22 cellular contexts compared by ENCODE assay signal in the genomic region with DNA sequence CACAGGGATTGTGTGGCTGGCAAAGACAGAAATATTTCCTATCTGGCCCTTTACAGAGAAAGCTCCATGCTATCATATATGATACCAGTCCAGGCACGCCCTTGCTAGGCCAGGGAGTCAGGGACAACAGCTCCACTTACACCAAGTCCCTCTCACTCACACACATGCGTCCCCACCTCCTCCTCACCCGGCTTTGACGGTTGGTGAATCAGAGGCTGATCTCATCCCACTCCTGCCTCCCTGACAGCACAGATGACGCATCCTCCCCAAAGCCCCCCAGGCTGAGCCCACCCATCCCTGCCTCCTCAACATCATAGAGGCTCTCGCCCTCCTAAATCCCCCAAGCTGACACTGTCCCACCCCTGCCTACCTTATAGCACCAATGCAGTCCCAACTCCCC.
DNase-seq lines count a peak whose midpoint lies in the region; ATAC-seq, FAIRE-seq and TF ChIP-seq lines count a peak whose summit lies in the region.
"Had no signal": no experiment of that assay in that cellular context is flagged by ENCODE, and none has a peak within 500 bp of the region (broad histone marks: within the 10 kb centered on the region; RNA-seq: fewer than 3 reads in every experiment).

No MANE protein-coding gene starts in this region.

- TF ChIP-seq POLR2A in K562 (conservative IDR thresholded peaks at IDR 0.05) = no peak

- TF ChIP-seq EP300 in K562 (IDR thresholded peaks at IDR 0.05; ENCODE audit: low read length) = no peak

- H3K9me3 ChIP-seq in MG63 (no peaks in the 10 kb centered on the region), K562 (replicated peaks; ENCODE audit: control insufficient read depth, insufficient read depth, low read depth, low read length) (no peaks in the 10 kb centered on the region), osteoblast (ENCODE audit: low read depth, low read length) (no peaks in the 10 kb centered on the region), A673 (ENCODE audit: low read depth, low read length, poor library complexity, severe bottlenecking) (no peaks in the 10 kb centered on the region)
- H3K9me3 ChIP-seq: sigmoid colon had no signal

- H3K4me3 ChIP-seq in MG63 = no peak overlapping the region
- H3K4me3 ChIP-seq in K562 = no peak overlapping the region
- H3K4me3 ChIP-seq in osteoblast (ENCODE audit: insufficient read depth, low read length) = no peak overlapping the region
- H3K4me3 ChIP-seq in A673 (ENCODE audit: low read depth, low read length, poor library complexity, severe bottlenecking) = no peak overlapping the region
- H3K4me3 ChIP-seq: GM23338, lung, sigmoid colon had no signal

- H3K4me1 ChIP-seq in K562 (replicated peaks in 1 of 2; ENCODE audit: control insufficient read depth in 2 of 2, insufficient read depth in 2 of 2, low read length in 2 of 2) (no peaks in the 10 kb centered on the region), osteoblast (ENCODE audit: insufficient read depth, low read length) (no peaks in the 10 kb centered on the region), A673 (ENCODE audit: insufficient read depth, low read length, poor library complexity, severe bottlenecking) (peaks cover 6% of the 10 kb centered on the region)
- H3K4me1 ChIP-seq: sigmoid colon had no signal

- H3K9ac ChIP-seq in K562 (ENCODE audit: insufficient read depth in 1 of 2, low read depth in 2 of 2, low read length in 2 of 2) = no peak overlapping the region

- TF ChIP-seq CTCF in GM10248 (IDR thresholded peaks at IDR 0.05; ENCODE audit: control extremely low read depth, extremely low read depth, low read depth, missing control alignments) (no peak), K562 (IDR thresholded peaks at IDR 0.05 in 2 of 3, conservative IDR thresholded peaks at IDR 0.05 in 1 of 3; ENCODE audit: insufficient read depth in 2 of 3, low read depth in 1 of 3, low read length in 3 of 3) (no peak), osteoblast (IDR thresholded peaks at IDR 0.05; ENCODE audit: extremely low read depth, low read depth, low read length) (no peak), A673 (conservative IDR thresholded peaks at IDR 0.05; ENCODE audit: low read depth, low read length) (no peak)

- DNase-seq in GM10248 (ENCODE audit: extremely low spot score) (peak; percentile 4), MG63 (peak; percentile 30), K562 (ENCODE audit: extremely low read depth in 1 of 4, low spot score in 3 of 4) (no peak), osteoblast (ENCODE audit: insufficient read length, low spot score, missing footprints) (peak; percentile 62), A673 (ENCODE audit: low spot score) (no peak), 8988T (no peak)
- DNase-seq: activated CD4-positive, alpha-beta memory T cell treated with anti-CD3 and anti-CD28 coated beads for 36 hours; activated naive CD4-positive, alpha-beta T cell treated with anti-CD3 and anti-CD28 coated beads, Interleukin-2, amount 50 U/mL, for 16 hours; activated T-cell treated with anti-CD3 and anti-CD28 coated beads, Interleukin-2, amount 50 U/mL, for 4 hours; aorta; NCI-H146; NCI-H446; occipital lobe; sigmoid colon; WERI-Rb-1 had no signal

- CTCF ChIA-PET in GM10248 (lab: Yijun Ruan, JAX) = no interaction called here
- CTCF ChIA-PET in K562 (lab: Yijun Ruan, JAX; ENCODE audit: low intra/inter-chr PET ratio) = no interaction called here
- CTCF ChIA-PET in A673 (lab: Charles Lee) = no interaction called here

- peaks cover 3% of the 10 kb centered on the region; the same call in 1 of the 2 replicates for H3K27me3 ChIP-seq in MG63
- peaks cover 12 to 37% of the 10 kb centered on the region in 2 experiments; a peak in 4 of 5 replicates for H3K27me3 ChIP-seq in K562 (ENCODE audit: control insufficient read depth in 2 of 2, insufficient read depth in 2 of 2, low read length in 2 of 2)
- H3K27me3 ChIP-seq in osteoblast (ENCODE audit: insufficient read depth, low read length) = no peaks in the 10 kb centered on the region
- no peaks in the 10 kb centered on the region for H3K27me3 ChIP-seq in A673 (replicated peaks; ENCODE audit: insufficient read depth, low read depth, low read length, poor library complexity)
- H3K27me3 ChIP-seq: sigmoid colon had no signal

- in situ Hi-C loops in K562 (cut with MboI) = no loop called here

- ATAC-seq in K562 = no peak
- no peak for ATAC-seq in HG02840 (IDR thresholded peaks at IDR 0.05; ENCODE audit: low FRiP score, unreplicated experiment)
- ATAC-seq: activated T-cell treated with anti-CD3 and anti-CD28 coated beads, Interleukin-2, amount 50 U/mL, for 4 hours; GM23338; HepG2; Right ventricle myocardium inferior; stimulated activated effector memory CD8-positive, alpha-beta T cell treated with anti-CD3 and anti-CD28 coated beads, Interleukin-12 subunit alpha, Interleukin-12 subunit beta, amount 100 ng/mL, for 72 hours had no signal

- 3% methylated on average over 6 of the region's 6 CpGs for WGBS in K562 (ENCODE audit: insufficient coverage, low coverage, missing lambda C conversion rate)

- H3K4me2 ChIP-seq in K562 (ENCODE audit: insufficient read depth, low read length) (no peak overlapping the region), osteoblast (ENCODE audit: insufficient read depth, low read length) (no peak overlapping the region)
- H3K4me2 ChIP-seq: GM23338 had no signal

- H3K27ac ChIP-seq in K562 (ENCODE audit: extremely low read depth, low read depth, low read length) (no peak overlapping the region), osteoblast (ENCODE audit: low read depth, low read length) (no peak overlapping the region), A673 (ENCODE audit: low read depth, low read length, poor library complexity, severe bottlenecking) (no peak overlapping the region)
- H3K27ac ChIP-seq: sigmoid colon, WERI-Rb-1 had no signal

- H3K79me2 ChIP-seq in K562 (ENCODE audit: control insufficient read depth, insufficient read depth, low read length) (no peaks in the 10 kb centered on the region), osteoblast (ENCODE audit: insufficient read depth, low read length) (no peaks in the 10 kb centered on the region)

- intact Hi-C loops in K562 (cut with micrococcal nuclease) = no loop called here
- intact Hi-C loops in A673 (cut with micrococcal nuclease; ENCODE audit: unreplicated experiment) = no loop called here

- FAIRE-seq in K562 (lab: Jason Lieb, UNC) = no peak
- FAIRE-seq: GM19239, HepG2 had no signal

- no peak overlapping the region for H2AFZ ChIP-seq in K562 (ENCODE audit: low read depth, low read length)
- no peak overlapping the region for H2AFZ ChIP-seq in osteoblast (ENCODE audit: low read length)
- H2AFZ ChIP-seq: GM23338 had no signal

- POLR2A ChIA-PET in GM10248 (lab: Yijun Ruan, JAX) = no interaction called here
- POLR2A ChIA-PET in K562 (lab: Yijun Ruan, JAX) = no interaction called here
- POLR2A ChIA-PET in A673 (lab: Charles Lee; ENCODE audit: low non-redundant PET) = no interaction called here

- no peaks in the 10 kb centered on the region for H3K36me3 ChIP-seq in MG63
- H3K36me3 ChIP-seq in K562 (ENCODE audit: control insufficient read depth, insufficient read depth, low read length) = no peaks in the 10 kb centered on the region
- H3K36me3 ChIP-seq in osteoblast (ENCODE audit: insufficient read depth, low read length) = no peaks in the 10 kb centered on the region
- no peaks in the 10 kb centered on the region for H3K36me3 ChIP-seq in A673 (ENCODE audit: insufficient read depth, low read length, poor library complexity, severe bottlenecking)
- H3K36me3 ChIP-seq: sigmoid colon, WERI-Rb-1 had no signal

- no peak for TF ChIP-seq RAD21 in K562 (CRISPR knock-in tag; conservative IDR thresholded peaks at IDR 0.05 in 1 of 2, IDR thresholded peaks at IDR 0.05 in 1 of 2)

- BruUV-seq in K562 (replicated peaks; lab: Mats Ljungman, UMichigan) (no TSS peak), A673 (replicated peaks; lab: Mats Ljungman, UMichigan) (no TSS peak)

- H4K20me1 ChIP-seq in K562 (replicated peaks; ENCODE audit: control insufficient read depth, insufficient read depth, low read length) = no peaks in the 10 kb centered on the region
- H4K20me1 ChIP-seq in osteoblast (ENCODE audit: insufficient read depth, low read length) = no peaks in the 10 kb centered on the region

- no peaks in the 10 kb centered on the region for H3K9me1 ChIP-seq in K562 (ENCODE audit: control insufficient read depth, insufficient read depth, low read length)

TF ChIP-seq in K562, 482 proteins besides CTCF, POLR2A, EP300 and RAD21:
- peak; percentile 72; the same call in 1 of the 2 replicates for TF ChIP-seq ZBTB7A (IDR thresholded peaks at IDR 0.05; ENCODE audit: borderline replicate concordance, control insufficient read depth, low read depth, low read length)
- TF ChIP-seq, protein P1, sequence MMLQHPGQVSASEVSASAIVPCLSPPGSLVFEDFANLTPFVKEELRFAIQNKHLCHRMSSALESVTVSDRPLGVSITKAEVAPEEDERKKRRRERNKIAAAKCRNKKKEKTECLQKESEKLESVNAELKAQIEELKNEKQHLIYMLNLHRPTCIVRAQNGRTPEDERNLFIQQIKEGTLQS (IDR thresholded peaks at IDR 0.05) = peak; percentile 50; the same call in 1 of the 2 replicates
- TF ChIP-seq, protein P1 (CRISPR knock-in tag; conservative IDR thresholded peaks at IDR 0.05) = no peak
- peak; percentile 87 for TF ChIP-seq FOSL1 (tag; conservative IDR thresholded peaks at IDR 0.05)
- TF ChIP-seq MAFF (IDR thresholded peaks at IDR 0.05; ENCODE audit: low read length) = no peak
- no peak for TF ChIP-seq ESRRB (CRISPR knock-in tag; IDR thresholded peaks at IDR 0.05; ENCODE audit: borderline replicate concordance)
TF ChIP-seq in K562: peak in this region for 3.

Comparison
In these comparisons a context has a peak if more than half of its experiments do, and no peak if none do; other contexts are left out.
1. DNase-seq: peak in GM10248 (single experiment), MG63 (single experiment) and osteoblast (single experiment); none in K562 (0 of 4), A673 (single experiment) and 8988T (single experiment).